Comparison of ENCODE assay signal across 11 cellular contexts in the genomic region with DNA sequence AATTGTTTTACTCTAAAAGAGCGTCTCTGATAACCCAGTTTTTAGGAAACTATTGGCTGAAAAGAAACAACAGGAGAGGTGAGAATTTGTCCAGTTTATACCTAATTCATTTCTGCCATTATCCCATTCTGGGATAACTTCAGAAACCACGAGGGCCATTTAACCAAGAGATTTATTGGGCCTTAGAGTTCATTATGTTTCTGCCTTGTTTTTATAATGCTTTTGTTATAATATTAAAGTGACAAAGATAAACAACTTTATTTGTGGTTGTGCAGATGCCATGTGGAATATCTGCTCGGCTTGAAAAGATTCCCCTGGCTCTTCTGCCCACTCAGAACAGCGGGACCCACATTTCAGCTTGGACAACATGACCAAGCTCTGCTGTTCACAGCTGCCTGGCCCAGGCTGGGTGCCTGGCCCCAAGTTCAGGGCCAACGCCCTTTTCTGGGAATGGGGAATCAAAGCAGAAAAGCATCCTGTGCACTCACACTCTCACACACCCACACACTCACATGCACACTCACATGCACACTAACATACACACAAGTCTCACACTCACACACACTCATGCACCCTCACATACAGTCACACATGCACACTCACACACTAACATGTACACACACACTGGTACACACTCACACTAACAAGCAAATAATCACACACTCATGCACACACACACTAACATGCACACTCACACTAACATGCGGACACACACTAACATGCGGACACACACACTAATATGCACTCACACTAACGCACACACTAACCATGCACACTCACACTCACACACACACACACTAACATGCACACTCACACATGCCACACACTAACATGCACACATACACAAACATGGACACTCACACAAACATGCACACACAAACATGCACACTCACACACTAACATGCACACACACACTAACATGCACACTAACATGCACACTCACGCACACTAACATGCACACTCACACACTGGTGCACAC.
DNase-seq lines count a peak whose midpoint lies in the region; ATAC-seq, FAIRE-seq and TF ChIP-seq lines count a peak whose summit lies in the region.
"Had no signal": no experiment of that assay in that cellular context is flagged by ENCODE, and none has a peak within 500 bp of the region (broad histone marks: within the 10 kb centered on the region; RNA-seq: fewer than 3 reads in every experiment).

No MANE protein-coding gene starts in this region.

- H3K4ac ChIP-seq in H1 (replicated peaks; ENCODE audit: insufficient read length, low read depth, low read length): peak overlapping the region; percentile 84

- H3K4me3 ChIP-seq in RWPE2 (ENCODE audit: severe bottlenecking) (no peak overlapping the region), H1 (ENCODE audit: extremely low read depth in 1 of 4, insufficient read depth in 2 of 4, low read depth in 3 of 4, low read length in 4 of 4) (no peak overlapping the region; a peak in 1 of 8 replicates), prostate gland (no peak overlapping the region)

- H2BK120ac ChIP-seq in H1 (replicated peaks; ENCODE audit: low read depth, low read length): no peak overlapping the region

- H3K79me2 ChIP-seq in H1 (ENCODE audit: control insufficient read depth in 1 of 2, insufficient read depth in 2 of 2, low read length in 2 of 2): peaks cover 0 to 4% of the 10 kb centered on the region in 2 experiments; a peak in 1 of 4 replicates
- H3K79me2 ChIP-seq: parathyroid adenoma had no signal

- H3K4me2 ChIP-seq in H1 (ENCODE audit: insufficient read depth in 1 of 2, low read depth in 2 of 2, low read length in 2 of 2): no peak overlapping the region

- BruUV-seq in Calu3 (replicated peaks; lab: Mats Ljungman, UMichigan): TSS peak; percentile 72

- no peak overlapping the region for H4K5ac ChIP-seq in H1 (ENCODE audit: insufficient read length, low read depth, low read length)

- TF ChIP-seq EP300 in H1 (IDR thresholded peaks at IDR 0.05; ENCODE audit: borderline replicate concordance in 1 of 2, low read depth in 2 of 2, low read length in 2 of 2): no peak

- no peak overlapping the region for H3K14ac ChIP-seq in H1 (ENCODE audit: insufficient read length)

- no peak for ATAC-seq in RWPE2 (ENCODE audit: low read depth)
- ATAC-seq in activated CD4-positive, CD25-positive, alpha-beta regulatory T cell treated with anti-CD3 and anti-CD28 coated beads, Interleukin-2, amount 50 U/mL, for 24 hours: no peak

- H3K56ac ChIP-seq in H1 (replicated peaks; ENCODE audit: insufficient read length, low read depth, low read length): no peak overlapping the region

- POLR2A ChIA-PET in H1 (lab: Charles Lee; ENCODE audit: partially characterized antibody): no interaction called here

- H3K4me1 ChIP-seq in RWPE2 (ENCODE audit: insufficient read depth, poor library complexity, severe bottlenecking) (peaks cover 38% of the 10 kb centered on the region), H1 (replicated peaks in 1 of 4; ENCODE audit: control insufficient read depth in 3 of 4, insufficient read depth in 4 of 4, low read length in 3 of 4) (0 out of 7 replicates have a peak, but pooled peaks cover 0 to 2% (median under 1%) of the 10 kb centered on the region in 4 experiments), prostate gland (replicated peaks) (no peaks in the 10 kb centered on the region)
- H3K4me1 ChIP-seq: parathyroid adenoma had no signal

- peaks cover 57% of the 10 kb centered on the region for H3K4me1 Mint-ChIP-seq in Calu3 (ENCODE audit: low read depth, unreplicated experiment)

- H2AK5ac ChIP-seq in H1 (ENCODE audit: low read depth, low read length): peak overlapping the region; percentile 98

- H3K36me3 ChIP-seq in RWPE2 (ENCODE audit: low read depth): no peaks in the 10 kb centered on the region
- no peaks in the 10 kb centered on the region; a peak in 1 of 8 replicates for H3K36me3 ChIP-seq in H1 (ENCODE audit: control insufficient read depth in 2 of 4, insufficient read depth in 4 of 4, low read length in 3 of 4)
- no peaks in the 10 kb centered on the region for H3K36me3 ChIP-seq in prostate gland

- H3K36me3 Mint-ChIP-seq in Calu3 (ENCODE audit: insufficient read depth, unreplicated experiment): peaks cover 26% of the 10 kb centered on the region

- intact Hi-C loops in Calu3 (cut with micrococcal nuclease; ENCODE audit: unreplicated experiment): loop anchor here (2.0 to 5.0 kb wide), 3 partner anchors 42 to 102 kb away; no protein-coding TSS in a partner anchor
- intact Hi-C loops in prostate gland (cut with DNase I): loop anchor here (5.0 kb wide), 1 partner anchor 43 kb away; no protein-coding TSS in a partner anchor
- intact Hi-C loops in head of caudate nucleus (cut with DNase I): no loop called here

- WGBS in H1 (ENCODE audit: extremely low coverage in 1 of 2, insufficient coverage in 1 of 2, insufficient read length in 1 of 2, insufficient replicate concordance in 2 of 2, low coverage in 1 of 2, low lambda C conversion rate in 2 of 2, missing lambda C conversion rate in 1 of 2), 2 experiments: 77% methylated on average over 9 of the region's 9 CpGs; no CpG with 5 or more reads in 1 of the 2 experiments
- WGBS in prostate gland: 69% methylated on average over 9 of the region's 9 CpGs

- H3K23me2 ChIP-seq in H1 (ENCODE audit: low read depth, low read length): peaks cover 6% of the 10 kb centered on the region; the same call in 1 of the 2 replicates

- H3K9ac ChIP-seq in H1 (replicated peaks in 1 of 4; ENCODE audit: extremely low read depth in 1 of 4, low read depth in 3 of 4, low read length in 3 of 4): no peak overlapping the region
- H3K9ac ChIP-seq: parathyroid adenoma had no signal

- H3K27ac ChIP-seq in RWPE2 (ENCODE audit: poor library complexity, severe bottlenecking) (peak overlapping the region; percentile 88), H1 (ENCODE audit: low read depth, low read length) (no peak overlapping the region), prostate gland (peak overlapping the region; percentile 48 to 60)
- H3K27ac ChIP-seq: parathyroid adenoma had no signal

- DNase-seq in Calu3 (peak; percentile 21), RWPE2 (ENCODE audit: low spot score) (no peak), H1 (ENCODE audit: low read depth in 1 of 2, low spot score in 2 of 2) (no peak), prostate gland (ENCODE audit: low spot score) (no peak), head of caudate nucleus (no peak), dermis blood vessel endothelial cell (no peak)
- DNase-seq in activated effector memory CD4-positive, alpha-beta T cell treated with Interleukin-2 at 50 U/mL for 16 hours: no peak
- DNase-seq: foreskin melanocyte had no signal

- peak overlapping the region; percentile 42 for H3K4me3 Mint-ChIP-seq in Calu3 (ENCODE audit: low read depth, unreplicated experiment)

- no peak overlapping the region for H3K23ac ChIP-seq in H1 (ENCODE audit: insufficient read length)

- no peak for FAIRE-seq in H1 (lab: Jason Lieb, UNC)
- FAIRE-seq: G401.6 had no signal

- H3K18ac ChIP-seq in H1 (ENCODE audit: extremely low read depth, low read length): no peak overlapping the region

- TF ChIP-seq CTCF in Calu3 (IDR thresholded peaks at IDR 0.05; ENCODE audit: unreplicated experiment): no peak
- TF ChIP-seq CTCF in RWPE2 (IDR thresholded peaks at IDR 0.05; ENCODE audit: poor library complexity, severe bottlenecking): no peak
- TF ChIP-seq CTCF in H1 (IDR thresholded peaks at IDR 0.05; ENCODE audit: control extremely low read depth in 1 of 3, insufficient read depth in 1 of 3, low read depth in 1 of 3, low read length in 3 of 3): no peak
- TF ChIP-seq CTCF in prostate gland (IDR thresholded peaks at IDR 0.05): no peak

- CTCF ChIA-PET in Calu3 (lab: Charles Lee) (interaction anchor here (0.6 to 2.3 kb wide), 3 partner anchors 42 to 218 kb away, joined by 3 to 10 read pairs (median 3); a partner anchor contains a TSS), H1 (lab: Charles Lee; ENCODE audit: partially characterized antibody) (interaction anchor here (1.0 to 2.5 kb wide), 4 partner anchors 9 to 177 kb away, joined by 3 to 6 read pairs (median 4); no protein-coding TSS in a partner anchor)

- H3K9me3 ChIP-seq in RWPE2 (ENCODE audit: severe bottlenecking): no peaks in the 10 kb centered on the region
- H3K9me3 ChIP-seq in H1 (ENCODE audit: insufficient read depth in 2 of 2, low read depth in 1 of 2, low read length in 1 of 2): no peaks in the 10 kb centered on the region
- H3K9me3 ChIP-seq in prostate gland: no peaks in the 10 kb centered on the region

- H2BK12ac ChIP-seq in H1 (ENCODE audit: low read depth, low read length): peak overlapping the region; percentile 52; the same call in 1 of the 2 replicates

- H2AFZ ChIP-seq in H1 (ENCODE audit: low read length): no peak overlapping the region

- H4K91ac ChIP-seq in H1 (replicated peaks; ENCODE audit: insufficient read length, low read length): peak overlapping the region; percentile 54

- TF ChIP-seq POLR2A in H1 (IDR thresholded peaks at IDR 0.05; ENCODE audit: control extremely low read depth in 1 of 2, low read depth in 2 of 2, low read length in 2 of 2): no peak
- no peak for TF ChIP-seq POLR2A in prostate gland (IDR thresholded peaks at IDR 0.05)

- no peaks in the 10 kb centered on the region for H3K27me3 Mint-ChIP-seq in Calu3 (ENCODE audit: unreplicated experiment)

- TF ChIP-seq RAD21 in H1 (IDR thresholded peaks at IDR 0.05 in 1 of 2, conservative IDR thresholded peaks at IDR 0.05 in 1 of 2; ENCODE audit: low read depth in 2 of 2, low read length in 2 of 2): no peak

- H4K20me1 ChIP-seq in H1 (replicated peaks in 1 of 2; ENCODE audit: control insufficient read depth in 1 of 2, insufficient read depth in 2 of 2, low read length in 2 of 2): peaks cover 0 to 6% of the 10 kb centered on the region in 2 experiments

- no peak overlapping the region for H2BK5ac ChIP-seq in H1 (ENCODE audit: low read depth, low read length)

- no peaks in the 10 kb centered on the region for H3K9me3 Mint-ChIP-seq in Calu3 (ENCODE audit: low read depth, unreplicated experiment)

- no peak overlapping the region for H2BK15ac ChIP-seq in H1 (ENCODE audit: low read length)

- no peak overlapping the region for H4K8ac ChIP-seq in H1 (ENCODE audit: extremely low read depth, insufficient read depth, low read length)

- no peak overlapping the region for H2BK20ac ChIP-seq in H1 (ENCODE audit: low read length)

- H3K79me1 ChIP-seq in H1 (ENCODE audit: low read depth, low read length): no peaks in the 10 kb centered on the region

- H3K27me3 ChIP-seq in RWPE2 (ENCODE audit: insufficient read depth, poor library complexity, severe bottlenecking) (no peaks in the 10 kb centered on the region), H1 (replicated peaks in 1 of 4; ENCODE audit: control insufficient read depth in 3 of 4, extremely low read depth in 1 of 4, insufficient read depth in 3 of 4, low read length in 3 of 4) (no peaks in the 10 kb centered on the region; a peak in 1 of 7 replicates), prostate gland (replicated peaks; ENCODE audit: insufficient read depth) (no peaks in the 10 kb centered on the region)

- H3K27ac Mint-ChIP-seq in Calu3 (ENCODE audit: unreplicated experiment): peak overlapping the region; percentile 98
